ENCODE assay signal across 19 cellular contexts in genomic region chr15:59647085-59647484, GRCh38. TPM values are rescaled to one million over a fixed set of nuclear protein-coding genes. Genes with fewer than 3 reads are reported as not detected.
"Had no signal": no experiment of that assay in that cellular context is flagged by ENCODE, and none has a peak within 500 bp of the region (broad histone marks: within the 10 kb centered on the region; RNA-seq: fewer than 3 reads in every experiment).

No MANE protein-coding gene starts in this region.

- H3K9me3 ChIP-seq: SJSA1 had no signal

- H3K27ac ChIP-seq: SJSA1, SK-N-MC had no signal

- H3K4me3 ChIP-seq: SJSA1, SK-N-MC had no signal

- DNase-seq: IMR-90, Karpas-422, KG1, MM.1S, NCI-H1092 treated with DMSO at 0.1 percent for 48 hours, NCI-H1436, NCI-H187 treated with DMSO at 0.1 percent for 48 hours, NCI-H2029 treated with DMSO at 0.1 percent for 48 hours, NCI-H2171 treated with DMSO at 0.1 percent for 48 hours, NCI-H345, NCI-H446 treated with DMSO at 0.1 percent for 48 hours, NCI-H524, NCI-H526 treated with DMSO at 0.1 percent for 48 hours, NCI-H774, Right ventricle myocardium superior, RPMI8226, SIG-M5 had no signal

- H3K27me3 ChIP-seq: SJSA1 had no signal

RNA-seq across cellular contexts. Expression of gene GCNT3, which starts 35.5 kb away (rescaled TPM):
- total RNA-seq: IMR-90, Right ventricle myocardium superior, SJSA1 had no signal
- polyA plus RNA-seq: IMR-90 had no signal
